In genomic region chr6:157469378-157469777, GRCh38 we compare ENCODE assay signal across 22 cellular contexts.
DNase-seq lines count a peak whose midpoint lies in the region; ATAC-seq and TF ChIP-seq lines count a peak whose summit lies in the region.
"Had no signal": no experiment of that assay in that cellular context is flagged by ENCODE, and none has a peak within 500 bp of the region (broad histone marks: within the 10 kb centered on the region; RNA-seq: fewer than 3 reads in every experiment).

No MANE protein-coding gene starts in this region.

- H3K27ac Mint-ChIP-seq in WTC11, result peak overlapping the region; percentile 57; the same call in 1 of the 2 replicates
- H3K27ac Mint-ChIP-seq: activated CD8-positive, alpha-beta T cell treated with anti-CD3 and anti-CD28 coated beads, Interleukin-2, amount 10 ng/mL, durations not matched to agents 7 days and 5 days; activated T-helper 1 cell treated with anti-CD3 and anti-CD28 coated beads, Interleukin-12 subunit alpha, Interleukin-12 subunit beta, Interleukin-2, Interleukin-4 antibody, amounts not matched to agents 30 ng/mL and 10 ng/mL and 1 ng/mL, durations not matched to agents 14 hours and 24 hours and 36 hours; T-cell had no signal

- POLR2A ChIA-PET in WTC11 (lab: Charles Lee), result no interaction called here

- peaks cover 21% of the 10 kb centered on the region for H3K4me1 Mint-ChIP-seq in WTC11

- ATAC-seq in WTC11 (no peak), GM19023 (IDR thresholded peaks at IDR 0.05; ENCODE audit: unreplicated experiment) (no peak), HG03108 (IDR thresholded peaks at IDR 0.05; ENCODE audit: unreplicated experiment) (no peak)
- ATAC-seq: activated CD8-positive, alpha-beta T cell treated with anti-CD3 and anti-CD28 coated beads, Interleukin-2, amount 10 ng/mL, durations not matched to agents 7 days and 5 days; T-cell had no signal

- no peaks in the 10 kb centered on the region for H3K9me3 Mint-ChIP-seq in WTC11
- H3K9me3 Mint-ChIP-seq: activated T-helper 1 cell treated with anti-CD3 and anti-CD28 coated beads, Interleukin-12 subunit alpha, Interleukin-12 subunit beta, Interleukin-2, Interleukin-4 antibody, amounts not matched to agents 30 ng/mL and 10 ng/mL and 1 ng/mL, durations not matched to agents 14 hours and 24 hours and 36 hours; T-cell had no signal

- H3K27me3 Mint-ChIP-seq in WTC11 (ENCODE audit: low read depth), result no peaks in the 10 kb centered on the region; the same call in 1 of the 2 replicates
- H3K27me3 Mint-ChIP-seq: T-cell had no signal

- no peak for TF ChIP-seq RAD21 in Ishikawa (IDR thresholded peaks at IDR 0.05; ENCODE audit: low read depth)

- CTCF ChIA-PET in WTC11 (lab: Charles Lee), result no interaction called here

- no peaks in the 10 kb centered on the region for H3K36me3 Mint-ChIP-seq in WTC11
- H3K36me3 Mint-ChIP-seq: T-cell had no signal

- H3K4me3 Mint-ChIP-seq in WTC11, result no peak overlapping the region
- H3K4me3 Mint-ChIP-seq: activated CD8-positive, alpha-beta T cell treated with anti-CD3 and anti-CD28 coated beads, Interleukin-2, amount 10 ng/mL, durations not matched to agents 7 days and 5 days; activated T-helper 1 cell treated with anti-CD3 and anti-CD28 coated beads, Interleukin-12 subunit alpha, Interleukin-12 subunit beta, Interleukin-2, Interleukin-4 antibody, amounts not matched to agents 30 ng/mL and 10 ng/mL and 1 ng/mL, durations not matched to agents 14 hours and 24 hours and 36 hours; T-cell had no signal

- no peak for TF ChIP-seq CTCF in AG09319 (IDR thresholded peaks at IDR 0.05; ENCODE audit: low read depth, low read length)
- no peak for TF ChIP-seq CTCF in WTC11 (IDR thresholded peaks at IDR 0.05)

- no peak for TF ChIP-seq EP300 in Ishikawa (IDR thresholded peaks at IDR 0.05; ENCODE audit: borderline replicate concordance)

- DNase-seq in AG09319 (ENCODE audit: extremely low read depth, low read depth), result peak; percentile 25
- no peak for DNase-seq in WTC11 (ENCODE audit: low spot score)
- DNase-seq in fibroblast of the conjunctiva (ENCODE audit: low read depth), result peak; percentile 3
- no peak for DNase-seq in kidney glomerular epithelial cell (lab: John Stamatoyannopoulos, UW)
- no peak for DNase-seq in LoVo (ENCODE audit: low spot score)
- DNase-seq: activated CD8-positive, alpha-beta T cell treated with anti-CD3 and anti-CD28 coated beads, Interleukin-2, amount 10 ng/mL, durations not matched to agents 7 days and 5 days; central memory CD4-positive, alpha-beta T cell; COR-L47; effector CD8-positive, alpha-beta T cell; foreskin melanocyte; NCI-H1436; NCI-H2171 treated with DMSO at 0.1 percent for 48 hours; NCI-H748 treated with DMSO at 0.1 percent for 48 hours; occipital lobe; sigmoid colon; stimulated activated CD4-positive, alpha-beta T cell treated with anti-CD3 and anti-CD28 coated beads, Interleukin-2, amount 100 ng/mL, for 24 hours; substantia nigra; T-cell had no signal

TF ChIP-seq in Ishikawa, 13 proteins besides CTCF, POLR2A, EP300 and RAD21:
- TF ChIP-seq NFIC (IDR thresholded peaks at IDR 0.05), result no peak
- TF ChIP-seq TAF1 (IDR thresholded peaks at IDR 0.05; ENCODE audit: low read depth), result no peak
- peak; percentile 62 for TF ChIP-seq CEBPB (IDR thresholded peaks at IDR 0.05)

TF ChIP-seq in WTC11, 78 proteins besides CTCF, POLR2A, EP300 and RAD21:
- no peak for TF ChIP-seq CBFB (CRISPR knock-in tag; IDR thresholded peaks at IDR 0.05; ENCODE audit: low read depth)
- no peak for TF ChIP-seq AR (CRISPR knock-in tag; IDR thresholded peaks at IDR 0.05)
- no peak for TF ChIP-seq RORB (CRISPR knock-in tag; IDR thresholded peaks at IDR 0.05)
- no peak for TF ChIP-seq NR3C1 (CRISPR knock-in tag; conservative IDR thresholded peaks at IDR 0.05; ENCODE audit: low read depth)
- no peak for TF ChIP-seq OVOL2 (CRISPR knock-in tag; IDR thresholded peaks at IDR 0.05; ENCODE audit: borderline replicate concordance)
- no peak for TF ChIP-seq ELF4 (CRISPR knock-in tag; IDR thresholded peaks at IDR 0.05; ENCODE audit: low read depth)
- no peak for TF ChIP-seq SP1 (CRISPR knock-in tag; conservative IDR thresholded peaks at IDR 0.05)
- TF ChIP-seq PRRX2 (CRISPR knock-in tag; IDR thresholded peaks at IDR 0.05), result no peak
- TF ChIP-seq ATF1 (CRISPR knock-in tag; IDR thresholded peaks at IDR 0.05), result no peak
- TF ChIP-seq ATF3 (CRISPR knock-in tag; conservative IDR thresholded peaks at IDR 0.05), result no peak

Comparison
In these comparisons a context has a peak if more than half of its experiments do, and no peak if none do; other contexts are left out.
1. DNase-seq: peak in AG09319 (single experiment) and fibroblast of the conjunctiva (single experiment); none in WTC11 (single experiment), kidney glomerular epithelial cell (single experiment) and LoVo (single experiment).